Comparison of ENCODE assay signal across 7 cellular contexts in genomic region chr16:17469742-17470001, GRCh38. TPM values are rescaled to one million over a fixed set of nuclear protein-coding genes. Genes with fewer than 3 reads are reported as not detected.
DNase-seq lines count a peak whose midpoint lies in the region; ATAC-seq and TF ChIP-seq lines count a peak whose summit lies in the region.

No MANE protein-coding gene starts in this region.

- no peaks in the 10 kb centered on the region for H3K36me3 ChIP-seq in iPS-18a (ENCODE audit: control insufficient read depth, low read depth, low read length)

- H3K4me3 ChIP-seq in WI38 (ENCODE audit: low read depth, low read length) (peak overlapping the region; percentile 69), iPS-18a (ENCODE audit: low read length) (peak overlapping the region; percentile 53)

- no peak for ATAC-seq in stimulated activated memory B cell treated with anti-CD40 and anti-IgM and Interleukin-4, amounts not matched to agents 10 μg/mL and 1 μg/mL and 100 μg/mL, for 72 hours
- ATAC-seq in HG03442 (IDR thresholded peaks at IDR 0.05; ENCODE audit: unreplicated experiment) (no peak), GM18907 (IDR thresholded peaks at IDR 0.05; ENCODE audit: unreplicated experiment) (no peak)

- H3K9me3 Mint-ChIP-seq in HFFc6: no peaks in the 10 kb centered on the region
- no peaks in the 10 kb centered on the region for H3K9me3 Mint-ChIP-seq in stimulated activated memory B cell treated with anti-CD40 and anti-IgM and Interleukin-4, amounts not matched to agents 10 μg/mL and 1 μg/mL and 100 μg/mL, for 72 hours

- no peaks in the 10 kb centered on the region for H3K9me3 ChIP-seq in iPS-18a (ENCODE audit: control insufficient read depth, low read depth, low read length)

- H3K9ac ChIP-seq in iPS-18a (ENCODE audit: low read length): peak overlapping the region; percentile 29

- TF ChIP-seq CTCF in HFFc6 (IDR thresholded peaks at IDR 0.05) (no peak), WI38 (IDR thresholded peaks at IDR 0.05; ENCODE audit: low read depth, low read length) (no peak)

- DNase-seq in HFFc6: no peak
- no peak for DNase-seq in H4 (ENCODE audit: low spot score)

- no peaks in the 10 kb centered on the region for H3K36me3 Mint-ChIP-seq in HFFc6 (ENCODE audit: low read depth)
- peaks cover 35% of the 10 kb centered on the region for H3K36me3 Mint-ChIP-seq in stimulated activated memory B cell treated with anti-CD40 and anti-IgM and Interleukin-4, amounts not matched to agents 10 μg/mL and 1 μg/mL and 100 μg/mL, for 72 hours

- H3K27me3 Mint-ChIP-seq in HFFc6 (ENCODE audit: insufficient read depth): peaks cover 3% of the 10 kb centered on the region
- H3K27me3 Mint-ChIP-seq in stimulated activated memory B cell treated with anti-CD40 and anti-IgM and Interleukin-4, amounts not matched to agents 10 μg/mL and 1 μg/mL and 100 μg/mL, for 72 hours: no peaks in the 10 kb centered on the region

- H3K4me1 ChIP-seq in iPS-18a (ENCODE audit: control insufficient read depth, low read depth, low read length): peaks cover 48% of the 10 kb centered on the region

- H3K27ac Mint-ChIP-seq in HFFc6: peak overlapping the region; percentile 75
- peak overlapping the region; percentile 72 for H3K27ac Mint-ChIP-seq in stimulated activated memory B cell treated with anti-CD40 and anti-IgM and Interleukin-4, amounts not matched to agents 10 μg/mL and 1 μg/mL and 100 μg/mL, for 72 hours

- H3K27me3 ChIP-seq in iPS-18a (ENCODE audit: control insufficient read depth, insufficient read depth, low read length): peaks cover 34% of the 10 kb centered on the region

- H3K27ac ChIP-seq in iPS-18a (ENCODE audit: low read length): no peak overlapping the region

- H3K4me1 Mint-ChIP-seq in HFFc6 (ENCODE audit: low read depth): peaks cover 68% of the 10 kb centered on the region
- peaks cover 42% of the 10 kb centered on the region for H3K4me1 Mint-ChIP-seq in stimulated activated memory B cell treated with anti-CD40 and anti-IgM and Interleukin-4, amounts not matched to agents 10 μg/mL and 1 μg/mL and 100 μg/mL, for 72 hours

- H3K4me3 Mint-ChIP-seq in HFFc6: peak overlapping the region; percentile 90
- peak overlapping the region; percentile 85 for H3K4me3 Mint-ChIP-seq in stimulated activated memory B cell treated with anti-CD40 and anti-IgM and Interleukin-4, amounts not matched to agents 10 μg/mL and 1 μg/mL and 100 μg/mL, for 72 hours

RNA-seq across cellular contexts. Expression of gene XYLT1, which starts 1.1 kb away (rescaled TPM):
- total RNA-seq in HFFc6 (2021; fragmentation: NEBNext Ultra II Directional; extraction: Animal tissue kit (Norgen Biotek cat#: 25700)): 10 to 100 TPM; 22.0 to 51.1 (median 27.5) TPM
- total RNA-seq in H4 (2014; rRNA removed; shearing (Covaris generic)): 7.1 and 8.3 TPM in 2 replicates
